Comparison of ENCODE assay signal across 16 cellular contexts in genomic region chr21:35868005-35868868, GRCh38.
DNase-seq lines count a peak whose midpoint lies in the region; ATAC-seq and TF ChIP-seq lines count a peak whose summit lies in the region.
"Had no signal": no experiment of that assay in that cellular context is flagged by ENCODE, and none has a peak within 500 bp of the region (broad histone marks: within the 10 kb centered on the region; RNA-seq: fewer than 3 reads in every experiment).

No MANE protein-coding gene starts in this region.

- H3K4me1 ChIP-seq in esophagus muscularis mucosa: no peaks in the 10 kb centered on the region
- H3K4me1 ChIP-seq: Caco-2 had no signal

- H3K4me3 ChIP-seq in esophagus muscularis mucosa: no peak overlapping the region

- POLR2A ChIA-PET in naive thymus-derived CD8-positive, alpha-beta T cell (lab: Charles Lee): no interaction called here

- no peak for TF ChIP-seq EP300 in esophagus muscularis mucosa (IDR thresholded peaks at IDR 0.05)

- H3K4me1 Mint-ChIP-seq in stimulated activated naive B cell treated with anti-CD40 and anti-IgM and Interleukin-4, amounts not matched to agents 10 μg/mL and 1 μg/mL and 100 μg/mL, for 72 hours: no peaks in the 10 kb centered on the region
- H3K4me1 Mint-ChIP-seq in naive thymus-derived CD8-positive, alpha-beta T cell: no peaks in the 10 kb centered on the region

- no peak for TF ChIP-seq POLR2A in esophagus muscularis mucosa (IDR thresholded peaks at IDR 0.05; ENCODE audit: low read depth)

- DNase-seq in Right ventricle myocardium superior (no peak), cardiac septum (ENCODE audit: low spot score) (no peak), NCI-H524 (lab: John Stamatoyannopoulos, UW) (peak; percentile 55 to 70), esophagus muscularis mucosa (ENCODE audit: extremely low spot score) (peak; percentile 47), NCI-H510A (lab: John Stamatoyannopoulos, UW) (no peak)
- DNase-seq in stimulated activated naive B cell treated with anti-CD40 and anti-IgM and Interleukin-4, amounts not matched to agents 10 μg/mL and 1 μg/mL and 100 μg/mL, for 72 hours: no peak
- DNase-seq in naive thymus-derived CD8-positive, alpha-beta T cell: no peak
- DNase-seq: Caco-2, HCEC 1CT, KG1, NCI-H1417 treated with DMSO at 0.1 percent for 48 hours, NCI-H2029 treated with DMSO at 0.1 percent for 48 hours, NCI-H526 treated with DMSO at 0.1 percent for 48 hours had no signal

- no peaks in the 10 kb centered on the region for H3K36me3 ChIP-seq in esophagus muscularis mucosa

- no peak overlapping the region for H3K27ac ChIP-seq in esophagus muscularis mucosa (replicated peaks in 1 of 4)
- H3K27ac ChIP-seq: C4-2B, HL-60 had no signal

- H3K27me3 Mint-ChIP-seq in stimulated activated naive B cell treated with anti-CD40 and anti-IgM and Interleukin-4, amounts not matched to agents 10 μg/mL and 1 μg/mL and 100 μg/mL, for 72 hours: peaks cover 26 to 28% of the 10 kb centered on the region in 2 donors
- peaks cover 10 to 30% (median 15%) of the 10 kb centered on the region in 5 donors for H3K27me3 Mint-ChIP-seq in naive thymus-derived CD8-positive, alpha-beta T cell

- no peaks in the 10 kb centered on the region for H3K27me3 ChIP-seq in esophagus muscularis mucosa

- H3K4me3 Mint-ChIP-seq in stimulated activated naive B cell treated with anti-CD40 and anti-IgM and Interleukin-4, amounts not matched to agents 10 μg/mL and 1 μg/mL and 100 μg/mL, for 72 hours: no peak overlapping the region
- no peak overlapping the region for H3K4me3 Mint-ChIP-seq in naive thymus-derived CD8-positive, alpha-beta T cell

- WGBS in esophagus muscularis mucosa: 85% methylated on average over 10 of the region's 10 CpGs

- no peak for TF ChIP-seq CTCF in esophagus muscularis mucosa (IDR thresholded peaks at IDR 0.05)

- no peak overlapping the region for H3K27ac Mint-ChIP-seq in stimulated activated naive B cell treated with anti-CD40 and anti-IgM and Interleukin-4, amounts not matched to agents 10 μg/mL and 1 μg/mL and 100 μg/mL, for 72 hours
- no peak overlapping the region for H3K27ac Mint-ChIP-seq in naive thymus-derived CD8-positive, alpha-beta T cell

- H3K36me3 Mint-ChIP-seq in stimulated activated naive B cell treated with anti-CD40 and anti-IgM and Interleukin-4, amounts not matched to agents 10 μg/mL and 1 μg/mL and 100 μg/mL, for 72 hours: peaks cover 0 to 4% of the 10 kb centered on the region in 2 donors
- peaks cover 0 to 5% (median 0%) of the 10 kb centered on the region in 3 donors for H3K36me3 Mint-ChIP-seq in naive thymus-derived CD8-positive, alpha-beta T cell

- H3K9me3 Mint-ChIP-seq in stimulated activated naive B cell treated with anti-CD40 and anti-IgM and Interleukin-4, amounts not matched to agents 10 μg/mL and 1 μg/mL and 100 μg/mL, for 72 hours: peaks cover 0 to 3% of the 10 kb centered on the region in 2 donors
- H3K9me3 Mint-ChIP-seq in naive thymus-derived CD8-positive, alpha-beta T cell: peaks cover 0 to 16% (median 0%) of the 10 kb centered on the region in 9 donors

- H3K9me3 ChIP-seq in esophagus muscularis mucosa: peaks cover 0 to 10% (median 3%) of the 10 kb centered on the region in 4 donors

- intact Hi-C loops in Right ventricle myocardium superior (cut with DNase I): no loop called here
- intact Hi-C loops in cardiac septum (cut with DNase I): no loop called here
- intact Hi-C loops in esophagus muscularis mucosa (cut with DNase I): no loop called here

- ATAC-seq in Right ventricle myocardium superior (ENCODE audit: poor library complexity): peak; percentile 34
- peak; percentile 41 to 52 for ATAC-seq in stimulated activated naive B cell treated with anti-CD40 and anti-IgM and Interleukin-4, amounts not matched to agents 10 μg/mL and 1 μg/mL and 100 μg/mL, for 72 hours (replicated peaks)
- ATAC-seq in naive thymus-derived CD8-positive, alpha-beta T cell: no peak
- ATAC-seq in HG03025 (IDR thresholded peaks at IDR 0.05; ENCODE audit: low FRiP score, unreplicated experiment): no peak

Comparison
In these comparisons a context has a peak if more than half of its experiments do, and no peak if none do; other contexts are left out.
1. ATAC-seq: peak in Right ventricle myocardium superior (single experiment) and stimulated activated naive B cell treated with anti-CD40 and anti-IgM and Interleukin-4, amounts not matched to agents 10 μg/mL and 1 μg/mL and 100 μg/mL, for 72 hours (2 of 2); none in naive thymus-derived CD8-positive, alpha-beta T cell (0 of 2) and HG03025 (single experiment).
2. DNase-seq: peak in NCI-H524 (2 of 2) and esophagus muscularis mucosa (single experiment); none in Right ventricle myocardium superior (single experiment), cardiac septum (single experiment), stimulated activated naive B cell treated with anti-CD40 and anti-IgM and Interleukin-4, amounts not matched to agents 10 μg/mL and 1 μg/mL and 100 μg/mL, for 72 hours (single experiment), NCI-H510A (single experiment) and naive thymus-derived CD8-positive, alpha-beta T cell (0 of 10).